19 cellular contexts compared by ENCODE assay signal in genomic region chr4:37687666-37688065, GRCh38. TPM values are rescaled to one million over a fixed set of nuclear protein-coding genes. Genes with fewer than 3 reads are reported as not detected.
DNase-seq lines count a peak whose midpoint lies in the region; ATAC-seq and TF ChIP-seq lines count a peak whose summit lies in the region.
"Had no signal": no experiment of that assay in that cellular context is flagged by ENCODE, and none has a peak within 500 bp of the region (broad histone marks: within the 10 kb centered on the region; RNA-seq: fewer than 3 reads in every experiment).

No MANE protein-coding gene starts in this region.

- H3K27me3 ChIP-seq in SK-N-SH (ENCODE audit: insufficient read depth), result no peaks in the 10 kb centered on the region
- H3K27me3 ChIP-seq in layer of hippocampus (ENCODE audit: control insufficient read depth, insufficient read depth, low read length), result no peaks in the 10 kb centered on the region
- H3K27me3 ChIP-seq in skeletal muscle satellite cell (ENCODE audit: control insufficient read depth, insufficient read depth, low read length), result no peaks in the 10 kb centered on the region

- H3K9me2 ChIP-seq in SK-N-SH, result no peaks in the 10 kb centered on the region

- H3K27me3 Mint-ChIP-seq in activated naive CD4-positive, alpha-beta T cell treated with anti-CD3 and anti-CD28 coated beads, Interleukin-2, amount 10 ng/mL, durations not matched to agents 7 days and 5 days, result peaks cover 3% of the 10 kb centered on the region
- H3K27me3 Mint-ChIP-seq: T-cell had no signal

- peak overlapping the region; percentile 89; the same call in 1 of the 2 replicates for H2AFZ ChIP-seq in SK-N-SH (ENCODE audit: low read depth)

- H3K27ac ChIP-seq in SK-N-SH (ENCODE audit: low read depth in 2 of 2, low read length in 1 of 2) (peak overlapping the region in 1 of 2 experiments; percentile 86; a peak in 2 of 4 replicates), VCaP (peak overlapping the region; percentile 70), layer of hippocampus (ENCODE audit: low read depth, low read length) (peak overlapping the region; percentile 44)

- peaks cover 25% of the 10 kb centered on the region; the same call in 1 of the 2 replicates for H3K79me2 ChIP-seq in SK-N-SH (ENCODE audit: insufficient read depth)

- TF ChIP-seq CTCF in SK-N-SH (IDR thresholded peaks at IDR 0.05) (no peak), VCaP (conservative IDR thresholded peaks at IDR 0.05) (no peak)

- no peaks in the 10 kb centered on the region for H3K9me3 ChIP-seq in SK-N-SH
- no peaks in the 10 kb centered on the region for H3K9me3 ChIP-seq in skeletal muscle satellite cell (replicated peaks; ENCODE audit: low read length)

- 95% methylated on average over 9 of the region's 9 CpGs for WGBS in SK-N-SH (ENCODE audit: low lambda C conversion rate)

- POLR2A ChIA-PET in SK-N-SH (lab: Yijun Ruan, JAX), result no interaction called here

- peak overlapping the region; percentile 86 for H3K4me2 ChIP-seq in SK-N-SH
- peak overlapping the region; percentile 82 for H3K4me2 ChIP-seq in skeletal muscle satellite cell (ENCODE audit: low read length)

- H3K4me3 ChIP-seq in SK-N-SH (ENCODE audit: low read depth in 2 of 2, low read length in 1 of 2) (no peak overlapping the region), skeletal muscle satellite cell (ENCODE audit: low read length) (no peak overlapping the region)

- H3F3A ChIP-seq in SK-N-SH (replicated peaks; ENCODE audit: insufficient read depth), result no peaks in the 10 kb centered on the region

- H4K20me1 ChIP-seq in SK-N-SH (ENCODE audit: insufficient read depth), result 0 out of 2 replicates have a peak, but pooled peaks cover 3% of the 10 kb centered on the region

- TF ChIP-seq EP300 in SK-N-SH (IDR thresholded peaks at IDR 0.05; ENCODE audit: borderline replicate concordance in 1 of 2, low read depth in 1 of 2, low read length in 1 of 2), result no peak

- H3K27ac Mint-ChIP-seq in activated naive CD4-positive, alpha-beta T cell treated with anti-CD3 and anti-CD28 coated beads, Interleukin-2, amount 50 U/mL, for 72 hours, result peak overlapping the region in 1 of 2 donors; percentile 93
- H3K27ac Mint-ChIP-seq in activated naive CD4-positive, alpha-beta T cell treated with anti-CD3 and anti-CD28 coated beads, Interleukin-2, amount 10 ng/mL, durations not matched to agents 7 days and 5 days, result no peak overlapping the region
- H3K27ac Mint-ChIP-seq: activated T-cell treated with anti-CD3 and anti-CD28 coated beads, Interleukin-2, amount 50 U/mL, for 72 hours had no signal

- peaks cover 13 to 17% of the 10 kb centered on the region in 2 donors for H3K36me3 Mint-ChIP-seq in activated naive CD4-positive, alpha-beta T cell treated with anti-CD3 and anti-CD28 coated beads, Interleukin-2, amount 50 U/mL, for 72 hours
- H3K36me3 Mint-ChIP-seq in activated naive CD4-positive, alpha-beta T cell treated with anti-CD3 and anti-CD28 coated beads, Interleukin-2, amount 10 ng/mL, durations not matched to agents 7 days and 5 days, result peaks cover 20% of the 10 kb centered on the region
- H3K36me3 Mint-ChIP-seq: CD4-positive, CD25-positive, alpha-beta regulatory T cell had no signal

- DNase-seq in SK-N-SH, result no peak
- DNase-seq in activated naive CD4-positive, alpha-beta T cell treated with anti-CD3 and anti-CD28 coated beads, Interleukin-2, amount 50 U/mL, for 72 hours (ENCODE audit: low spot score in 2 of 2), result no peak
- no peak for DNase-seq in activated naive CD4-positive, alpha-beta T cell treated with anti-CD3 and anti-CD28 coated beads, Interleukin-2, amount 10 ng/mL, durations not matched to agents 7 days and 5 days
- DNase-seq: 8988T; activated CD4-positive, alpha-beta T cell treated with anti-CD3 and anti-CD28 coated beads for 1 hour; activated T-cell treated with anti-CD3 and anti-CD28 coated beads, Interleukin-2, amount 50 U/mL, for 72 hours; amniotic stem cell; CD4-positive, CD25-positive, alpha-beta regulatory T cell; dermis blood vessel endothelial cell; NCI-H1436 treated with DMSO at 0.1 percent for 48 hours; stimulated activated CD4-positive, alpha-beta T cell treated with anti-CD3 and anti-CD28 coated beads, Interleukin-4, amount 100 ng/mL, for 1 hour; T-cell had no signal

- H3K9me3 Mint-ChIP-seq in activated naive CD4-positive, alpha-beta T cell treated with anti-CD3 and anti-CD28 coated beads, Interleukin-2, amount 50 U/mL, for 72 hours, result peaks cover 3 to 6% of the 10 kb centered on the region in 2 donors
- H3K9me3 Mint-ChIP-seq in activated naive CD4-positive, alpha-beta T cell treated with anti-CD3 and anti-CD28 coated beads, Interleukin-2, amount 10 ng/mL, durations not matched to agents 7 days and 5 days, result peaks cover 3% of the 10 kb centered on the region

- H3K4me1 ChIP-seq in SK-N-SH (ENCODE audit: control insufficient read depth in 1 of 2, insufficient read depth in 2 of 2, low read depth in 1 of 2, low read length in 1 of 2) (peaks cover 3 to 15% of the 10 kb centered on the region in 2 experiments; a peak in 3 of 4 replicates), skeletal muscle satellite cell (ENCODE audit: control insufficient read depth, insufficient read depth, low read length) (peaks cover 16% of the 10 kb centered on the region)

- CTCF ChIA-PET in SK-N-SH (lab: Yijun Ruan, JAX), result interaction anchor here (0.7 to 2.0 kb wide), 3 partner anchors 11 to 114 kb away, joined by 3 to 6 read pairs (median 3); no protein-coding TSS in a partner anchor
- CTCF ChIA-PET in activated naive CD4-positive, alpha-beta T cell treated with anti-CD3 and anti-CD28 coated beads, Interleukin-2, amount 10 ng/mL, durations not matched to agents 7 days and 5 days (lab: Charles Lee), result no interaction called here

- TF ChIP-seq RAD21 in SK-N-SH (IDR thresholded peaks at IDR 0.05; ENCODE audit: low read length), result no peak

- H3K4me1 Mint-ChIP-seq in activated naive CD4-positive, alpha-beta T cell treated with anti-CD3 and anti-CD28 coated beads, Interleukin-2, amount 10 ng/mL, durations not matched to agents 7 days and 5 days, result peaks cover 29% of the 10 kb centered on the region

- H3K9ac ChIP-seq in SK-N-SH (no peak overlapping the region), skeletal muscle satellite cell (ENCODE audit: low read depth, low read length) (no peak overlapping the region)

- ATAC-seq in SK-N-SH treated with all-trans-retinoic acid at 6 μM for 48 hours (no peak), HG03280 (IDR thresholded peaks at IDR 0.05; ENCODE audit: unreplicated experiment) (no peak)
- ATAC-seq in activated naive CD4-positive, alpha-beta T cell treated with anti-CD3 and anti-CD28 coated beads, Interleukin-2, amount 50 U/mL, for 72 hours, result no peak
- ATAC-seq: activated T-cell treated with anti-CD3 and anti-CD28 coated beads, Interleukin-2, amount 50 U/mL, for 72 hours; Panc1; stimulated activated effector memory CD8-positive, alpha-beta T cell treated with anti-CD3 and anti-CD28 coated beads, Interleukin-12 subunit alpha, Interleukin-12 subunit beta, amount 100 ng/mL, for 72 hours; T-cell had no signal

- no peak overlapping the region for H3K4me3 Mint-ChIP-seq in activated naive CD4-positive, alpha-beta T cell treated with anti-CD3 and anti-CD28 coated beads, Interleukin-2, amount 10 ng/mL, durations not matched to agents 7 days and 5 days

- no peaks in the 10 kb centered on the region for H3K36me3 ChIP-seq in SK-N-SH (replicated peaks in 1 of 2; ENCODE audit: control insufficient read depth in 1 of 2, insufficient read depth in 2 of 2, low read length in 1 of 2)
- no peaks in the 10 kb centered on the region for H3K36me3 ChIP-seq in skeletal muscle satellite cell (ENCODE audit: insufficient read depth, low read length)

TF ChIP-seq in SK-N-SH, 30 proteins besides CTCF, POLR2A, EP300 and RAD21 (continues in another document):
- TF ChIP-seq EZH2phosphoT487 (IDR thresholded peaks at IDR 0.05; ENCODE audit: borderline replicate concordance, low read depth) (no peak), IRF3 (IDR thresholded peaks at IDR 0.05; ENCODE audit: low read depth, low read length) (no peak), NFIC (IDR thresholded peaks at IDR 0.05; ENCODE audit: borderline replicate concordance) (no peak), RFX5 (IDR thresholded peaks at IDR 0.05; ENCODE audit: low read length) (no peak), NRF1 (IDR thresholded peaks at IDR 0.05; ENCODE audit: low read depth, low read length) (no peak)

TF ChIP-seq in SK-N-SH treated with all-trans-retinoic acid at 6 μM for 48 hours, 23 proteins besides CTCF, POLR2A, EP300 and RAD21:
- TF ChIP-seq ARNTL (CRISPR knock-in tag; IDR thresholded peaks at IDR 0.05; ENCODE audit: borderline replicate concordance, low read depth), result no peak

RNA-seq across cellular contexts. Expression of gene RELL1, which starts 1.5 kb away (rescaled TPM):
- 4.0 and 4.5 TPM in 2 replicates for polyA plus RNA-seq in SK-N-SH (2012; rRNA removed)
- polyA plus RNA-seq in SK-N-SH (2012; cell fraction: cytosol; rRNA removed), result 4.4 and 4.5 TPM in 2 replicates
- 3.9 and 4.9 TPM in 2 replicates for polyA plus RNA-seq in SK-N-SH (2012; cell fraction: nucleus; rRNA removed)
- 39.8 and 43.2 TPM in 2 replicates for total RNA-seq in skeletal muscle satellite cell (2012; rRNA removed)
- total RNA-seq in activated naive CD4-positive, alpha-beta T cell treated with anti-CD3 and anti-CD28 coated beads, Interleukin-2, amount 50 U/mL, for 72 hours, result 10 to 100 TPM; 15.1 to 15.2 TPM
